Comparison of ENCODE assay signal across 18 cellular contexts in the genomic region with DNA sequence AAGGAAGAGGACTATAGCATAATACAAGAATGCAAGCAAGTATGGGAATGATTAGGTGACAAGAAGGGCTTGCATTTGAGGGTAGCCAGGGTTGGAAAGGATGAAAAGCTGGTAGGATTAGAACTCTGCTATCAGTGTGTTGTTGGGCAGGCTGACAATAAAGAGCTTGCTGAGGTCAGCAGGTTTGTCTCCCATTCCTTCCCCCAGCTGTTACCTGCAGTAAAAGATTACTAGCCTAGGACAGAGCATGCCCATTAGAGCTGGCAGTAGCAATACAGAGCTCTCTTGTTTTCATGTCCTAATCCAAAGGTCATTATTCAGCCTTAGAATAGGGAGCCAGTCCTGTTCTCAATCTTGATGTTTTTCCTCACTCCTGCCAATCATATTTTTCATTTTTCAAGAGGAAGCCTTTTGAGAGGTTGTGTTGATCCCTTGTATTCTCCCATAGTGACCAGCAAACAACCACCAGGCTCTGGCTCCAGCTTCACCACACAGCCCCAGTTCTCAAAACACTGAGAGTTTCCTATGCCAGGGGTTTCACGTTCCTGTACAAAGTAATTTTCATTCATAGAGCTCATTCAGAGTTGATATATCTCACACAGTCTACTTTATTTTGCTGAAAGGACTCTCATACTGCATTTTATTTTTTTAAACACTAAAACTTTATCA.
A peak's percentile ranks its signal among the peaks of the same experiment; 100 is the strongest.
DNase-seq lines count a peak whose midpoint lies in the region; ATAC-seq, FAIRE-seq and TF ChIP-seq lines count a peak whose summit lies in the region.
"Had no signal": no experiment of that assay in that cellular context is flagged by ENCODE, and none has a peak within 500 bp of the region (broad histone marks: within the 10 kb centered on the region; RNA-seq: fewer than 3 reads in every experiment).

No MANE protein-coding gene starts in this region.

- H3K4me2 ChIP-seq in GM23338: no peak overlapping the region

- no peak for DNase-seq in GM23338 (ENCODE audit: low spot score)
- peak; percentile 45 for DNase-seq in SK-MEL-5 (ENCODE audit: low read depth, low spot score)
- DNase-seq in mucosa of descending colon: no peak
- peak; percentile 12 for DNase-seq in small intestine
- no peak for DNase-seq in immature natural killer cell
- no peak for DNase-seq in GM03348 (ENCODE audit: low spot score)
- no peak for DNase-seq in activated T-cell treated with anti-CD3 and anti-CD28 coated beads, Interleukin-2, amount 50 U/mL, for 72 hours
- DNase-seq: AML-193; CD4-positive, alpha-beta T cell; DMS153; DMS79; GDM1; HCEC 1CT had no signal

- H3K9me3 Mint-ChIP-seq in GM23338 (no peaks in the 10 kb centered on the region; the same call in 2 of the 3 replicates), immature natural killer cell (peaks cover 0 to 3% (median 0%) of the 10 kb centered on the region in 6 donors)
- H3K9me3 Mint-ChIP-seq in activated T-cell treated with anti-CD3 and anti-CD28 coated beads, Interleukin-2, amount 50 U/mL, for 72 hours: no peaks in the 10 kb centered on the region
- H3K9me3 Mint-ChIP-seq: CD4-positive, alpha-beta T cell had no signal

- H3K27me3 ChIP-seq in GM23338 (ENCODE audit: insufficient read depth) (no peaks in the 10 kb centered on the region), small intestine (ENCODE audit: control insufficient read depth in 2 of 2, insufficient read depth in 2 of 2, low read length in 2 of 2) (no peaks in the 10 kb centered on the region)

- H3K4me1 Mint-ChIP-seq in GM23338 (no peaks in the 10 kb centered on the region), immature natural killer cell (no peaks in the 10 kb centered on the region)
- no peaks in the 10 kb centered on the region for H3K4me1 Mint-ChIP-seq in activated T-cell treated with anti-CD3 and anti-CD28 coated beads, Interleukin-2, amount 50 U/mL, for 72 hours (ENCODE audit: low read depth)

- no peak overlapping the region for H3K4me3 ChIP-seq in GM23338
- H3K4me3 ChIP-seq in mucosa of descending colon: no peak overlapping the region
- no peak overlapping the region for H3K4me3 ChIP-seq in small intestine (ENCODE audit: low read depth in 1 of 2, low read length in 2 of 2)
- H3K4me3 ChIP-seq: K562 had no signal

- TF ChIP-seq CTCF in GM23338 (conservative IDR thresholded peaks at IDR 0.05; ENCODE audit: low read depth in 2 of 2): no peak
- TF ChIP-seq CTCF in mucosa of descending colon (IDR thresholded peaks at IDR 0.05): no peak

- FAIRE-seq in small intestine (lab: Jason Lieb, UNC): no peak
- FAIRE-seq: A204.1, HTR-8/SVneo, K562 had no signal

- H3K9me2 ChIP-seq in GM23338 (ENCODE audit: insufficient read depth): 0 out of 2 replicates have a peak, but pooled peaks cover 4% of the 10 kb centered on the region

- ATAC-seq in GM23338 (no peak), mucosa of descending colon (peak; percentile 40), HG03571 (IDR thresholded peaks at IDR 0.05; ENCODE audit: unreplicated experiment) (no peak)
- no peak for ATAC-seq in activated T-cell treated with anti-CD3 and anti-CD28 coated beads, Interleukin-2, amount 50 U/mL, for 72 hours (replicated peaks in 1 of 2)
- ATAC-seq: K562 had no signal

- H3K27ac Mint-ChIP-seq in GM23338 (no peak overlapping the region), immature natural killer cell (no peak overlapping the region)
- H3K27ac Mint-ChIP-seq in activated T-cell treated with anti-CD3 and anti-CD28 coated beads, Interleukin-2, amount 50 U/mL, for 72 hours: no peak overlapping the region
- H3K27ac Mint-ChIP-seq: CD4-positive, alpha-beta T cell had no signal

- intact Hi-C loops in mucosa of descending colon (cut with DNase I, micrococcal nuclease): no loop called here

- H3K9me3 ChIP-seq in mucosa of descending colon (no peaks in the 10 kb centered on the region), small intestine (ENCODE audit: control insufficient read depth, low read depth) (no peaks in the 10 kb centered on the region)

- 16 to 40% (median 18%) methylated on average over 1 of the region's 1 CpG for WGBS in small intestine, 3 donors

- no peaks in the 10 kb centered on the region for H4K20me1 ChIP-seq in GM23338 (replicated peaks; ENCODE audit: insufficient read depth)

- H3F3A ChIP-seq in GM23338 (replicated peaks; ENCODE audit: low read depth): no peaks in the 10 kb centered on the region

- H3K36me3 ChIP-seq in GM23338 (ENCODE audit: insufficient read depth): no peaks in the 10 kb centered on the region
- no peaks in the 10 kb centered on the region for H3K36me3 ChIP-seq in mucosa of descending colon (ENCODE audit: low read depth)
- H3K36me3 ChIP-seq in small intestine (ENCODE audit: control insufficient read depth in 2 of 2, insufficient read depth in 2 of 2, low read length in 2 of 2): no peaks in the 10 kb centered on the region

- H3K27me3 Mint-ChIP-seq in GM23338 (ENCODE audit: insufficient read depth, low read depth, poor library complexity) (no peaks in the 10 kb centered on the region), immature natural killer cell (ENCODE audit: low read depth in 3 of 3) (peaks cover 0 to 9% (median 8%) of the 10 kb centered on the region in 3 donors)
- H3K27me3 Mint-ChIP-seq in activated T-cell treated with anti-CD3 and anti-CD28 coated beads, Interleukin-2, amount 50 U/mL, for 72 hours (ENCODE audit: low read depth): no peaks in the 10 kb centered on the region

- H3K79me2 ChIP-seq in GM23338 (replicated peaks; ENCODE audit: insufficient read depth): no peaks in the 10 kb centered on the region

- H3K4me1 ChIP-seq in GM23338 (ENCODE audit: insufficient read depth) (no peaks in the 10 kb centered on the region), mucosa of descending colon (ENCODE audit: low read depth) (no peaks in the 10 kb centered on the region), small intestine (ENCODE audit: control insufficient read depth in 2 of 2, insufficient read depth in 1 of 2, low read depth in 1 of 2, low read length in 1 of 2) (no peaks in the 10 kb centered on the region)

- in situ Hi-C loops in SK-MEL-5 (cut with HindIII; ENCODE audit: low pct_unique_long_range_greater_than_20kb, low sequenced_read_pairs): no loop called here

- H3K4me3 Mint-ChIP-seq in GM23338 (no peak overlapping the region), immature natural killer cell (no peak overlapping the region)
- H3K4me3 Mint-ChIP-seq in activated T-cell treated with anti-CD3 and anti-CD28 coated beads, Interleukin-2, amount 50 U/mL, for 72 hours: no peak overlapping the region
- H3K4me3 Mint-ChIP-seq: CD4-positive, alpha-beta T cell had no signal

- H3K27ac ChIP-seq in GM23338 (ENCODE audit: low read depth) (no peak overlapping the region), small intestine (ENCODE audit: low read depth in 1 of 2, low read length in 1 of 2) (no peak overlapping the region)
- H3K27ac ChIP-seq: C4-2B had no signal

- peak overlapping the region; percentile 72 for H2AFZ ChIP-seq in GM23338

- H3K36me3 Mint-ChIP-seq in GM23338 (ENCODE audit: low read depth) (no peaks in the 10 kb centered on the region), immature natural killer cell (no peaks in the 10 kb centered on the region)
- H3K36me3 Mint-ChIP-seq in activated T-cell treated with anti-CD3 and anti-CD28 coated beads, Interleukin-2, amount 50 U/mL, for 72 hours (ENCODE audit: insufficient read depth in 2 of 2): no peaks in the 10 kb centered on the region

TF ChIP-seq in GM23338, 12 proteins besides CTCF, POLR2A, EP300 and RAD21:
- no peak for TF ChIP-seq ZNF114 (CRISPR knock-in tag; IDR thresholded peaks at IDR 0.05)
- TF ChIP-seq, protein P1, sequence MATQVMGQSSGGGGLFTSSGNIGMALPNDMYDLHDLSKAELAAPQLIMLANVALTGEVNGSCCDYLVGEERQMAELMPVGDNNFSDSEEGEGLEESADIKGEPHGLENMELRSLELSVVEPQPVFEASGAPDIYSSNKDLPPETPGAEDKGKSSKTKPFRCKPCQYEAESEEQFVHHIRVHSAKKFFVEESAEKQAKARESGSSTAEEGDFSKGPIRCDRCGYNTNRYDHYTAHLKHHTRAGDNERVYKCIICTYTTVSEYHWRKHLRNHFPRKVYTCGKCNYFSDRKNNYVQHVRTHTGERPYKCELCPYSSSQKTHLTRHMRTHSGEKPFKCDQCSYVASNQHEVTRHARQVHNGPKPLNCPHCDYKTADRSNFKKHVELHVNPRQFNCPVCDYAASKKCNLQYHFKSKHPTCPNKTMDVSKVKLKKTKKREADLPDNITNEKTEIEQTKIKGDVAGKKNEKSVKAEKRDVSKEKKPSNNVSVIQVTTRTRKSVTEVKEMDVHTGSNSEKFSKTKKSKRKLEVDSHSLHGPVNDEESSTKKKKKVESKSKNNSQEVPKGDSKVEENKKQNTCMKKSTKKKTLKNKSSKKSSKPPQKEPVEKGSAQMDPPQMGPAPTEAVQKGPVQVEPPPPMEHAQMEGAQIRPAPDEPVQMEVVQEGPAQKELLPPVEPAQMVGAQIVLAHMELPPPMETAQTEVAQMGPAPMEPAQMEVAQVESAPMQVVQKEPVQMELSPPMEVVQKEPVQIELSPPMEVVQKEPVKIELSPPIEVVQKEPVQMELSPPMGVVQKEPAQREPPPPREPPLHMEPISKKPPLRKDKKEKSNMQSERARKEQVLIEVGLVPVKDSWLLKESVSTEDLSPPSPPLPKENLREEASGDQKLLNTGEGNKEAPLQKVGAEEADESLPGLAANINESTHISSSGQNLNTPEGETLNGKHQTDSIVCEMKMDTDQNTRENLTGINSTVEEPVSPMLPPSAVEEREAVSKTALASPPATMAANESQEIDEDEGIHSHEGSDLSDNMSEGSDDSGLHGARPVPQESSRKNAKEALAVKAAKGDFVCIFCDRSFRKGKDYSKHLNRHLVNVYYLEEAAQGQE (IDR thresholded peaks at IDR 0.05; ENCODE audit: unreplicated experiment): no peak
- TF ChIP-seq JUNB (IDR thresholded peaks at IDR 0.05; ENCODE audit: unreplicated experiment): no peak
- no peak for TF ChIP-seq POLR2AphosphoS5 (IDR thresholded peaks at IDR 0.05; ENCODE audit: low read depth)
- TF ChIP-seq EZH2 (IDR thresholded peaks at IDR 0.05; ENCODE audit: low read depth, unreplicated experiment): no peak
- TF ChIP-seq ZNF331 (CRISPR knock-in tag; IDR thresholded peaks at IDR 0.05; ENCODE audit: low read depth): no peak
- TF ChIP-seq STAT1 (IDR thresholded peaks at IDR 0.05; ENCODE audit: unreplicated experiment): no peak

Comparison
In these comparisons a context has a peak if more than half of its experiments do, and no peak if none do; other contexts are left out.
1. DNase-seq: peak in SK-MEL-5 (single experiment) and small intestine (single experiment); none in GM23338 (single experiment), mucosa of descending colon (0 of 3), immature natural killer cell (0 of 3), GM03348 (single experiment) and activated T-cell treated with anti-CD3 and anti-CD28 coated beads, Interleukin-2, amount 50 U/mL, for 72 hours (0 of 2).